In genomic region chr21:34526618-34527290, GRCh38 we compare ENCODE assay signal across 8 cellular contexts. TPM values are rescaled to one million over a fixed set of nuclear protein-coding genes. Genes with fewer than 3 reads are reported as not detected.
DNase-seq lines count a peak whose midpoint lies in the region; ATAC-seq and TF ChIP-seq lines count a peak whose summit lies in the region.

No MANE protein-coding gene starts in this region.

- H3K27ac Mint-ChIP-seq in Calu3 (ENCODE audit: unreplicated experiment), result peak overlapping the region; percentile 78

- no peak overlapping the region for H3K27ac ChIP-seq in effector memory CD4-positive, alpha-beta T cell (ENCODE audit: insufficient read depth, low read length, poor library complexity, severe bottlenecking)
- H3K27ac ChIP-seq in lung (ENCODE audit: low read depth in 1 of 2, low read length in 1 of 2), result peak overlapping the region; percentile 91 to 96

- DNase-seq in Calu3 (peak; percentile 71), lung (ENCODE audit: low spot score) (peak; percentile 78), NCI-H1436 treated with DMSO at 0.1 percent for 48 hours (lab: John Stamatoyannopoulos, UW) (no peak)
- DNase-seq in effector memory CD4-positive, alpha-beta T cell, result no peak
- DNase-seq in stimulated activated CD4-positive, alpha-beta T cell treated with anti-CD3 and anti-CD28 coated beads, TNF-alpha, amount 100 ng/mL, for 24 hours (ENCODE audit: low read depth in 3 of 3), result peak; percentile 16 to 48 (median 29)

- no peaks in the 10 kb centered on the region for H3K4me1 ChIP-seq in effector memory CD4-positive, alpha-beta T cell (ENCODE audit: control insufficient read depth, insufficient read depth, low read length, poor library complexity, severe bottlenecking)
- H3K4me1 ChIP-seq in lung (ENCODE audit: control insufficient read depth in 2 of 2, insufficient read depth in 2 of 2, low read length in 2 of 2), result peaks cover 6 to 14% of the 10 kb centered on the region in 2 donors

- H3K9me3 Mint-ChIP-seq in Calu3 (ENCODE audit: low read depth, unreplicated experiment), result no peaks in the 10 kb centered on the region

- H3K4me3 ChIP-seq in WI38 (ENCODE audit: low read depth, low read length) (peak overlapping the region; percentile 88), lung (peak overlapping the region; percentile 22)
- H3K4me3 ChIP-seq in effector memory CD4-positive, alpha-beta T cell (ENCODE audit: insufficient read depth, low read depth, low read length, poor library complexity, severe bottlenecking), result peak overlapping the region; percentile 33

- TF ChIP-seq CTCF in Calu3 (IDR thresholded peaks at IDR 0.05; ENCODE audit: unreplicated experiment) (no peak), WI38 (IDR thresholded peaks at IDR 0.05; ENCODE audit: low read depth, low read length) (no peak), lung (IDR thresholded peaks at IDR 0.05; ENCODE audit: control extremely low read depth, extremely low read depth) (no peak)

- peak; percentile 70 for ATAC-seq in HG02798 (IDR thresholded peaks at IDR 0.05; ENCODE audit: poor library complexity, unreplicated experiment)
- ATAC-seq in lung (ENCODE audit: insufficient read depth, low FRiP score), result peak; percentile 81
- ATAC-seq in GM21367 (IDR thresholded peaks at IDR 0.05; ENCODE audit: unreplicated experiment), result no peak

- peak overlapping the region; percentile 74 for H3K4me3 Mint-ChIP-seq in Calu3 (ENCODE audit: low read depth, unreplicated experiment)

- intact Hi-C loops in Calu3 (cut with micrococcal nuclease; ENCODE audit: unreplicated experiment), result loop anchor here (2.0 to 5.0 kb wide), 2 partner anchors 18 to 56 kb away; no protein-coding TSS in a partner anchor

- CTCF ChIA-PET in Calu3 (lab: Charles Lee), result interaction anchor here (0.7 to 1.6 kb wide), 6 partner anchors 9 to 1406 kb away, joined by 3 to 24 read pairs (median 4); no protein-coding TSS in a partner anchor

- 10 to 41% methylated on average over 10 of the region's 10 CpGs for WGBS in lung, 2 donors

- peaks cover 20% of the 10 kb centered on the region for H3K4me1 Mint-ChIP-seq in Calu3 (ENCODE audit: low read depth, unreplicated experiment)

- no peaks in the 10 kb centered on the region for H3K9me3 ChIP-seq in effector memory CD4-positive, alpha-beta T cell (ENCODE audit: control insufficient read depth, low read length)
- H3K9me3 ChIP-seq in lung (ENCODE audit: control insufficient read depth in 2 of 2, insufficient read depth in 1 of 2, low read length in 1 of 2), result no peaks in the 10 kb centered on the region

- H3K27me3 ChIP-seq in effector memory CD4-positive, alpha-beta T cell (replicated peaks; ENCODE audit: control insufficient read depth, insufficient read depth, low read length, poor library complexity, severe bottlenecking), result no peaks in the 10 kb centered on the region
- H3K27me3 ChIP-seq in lung (ENCODE audit: control insufficient read depth, insufficient read depth), result no peaks in the 10 kb centered on the region

- peaks cover 48% of the 10 kb centered on the region for H3K36me3 Mint-ChIP-seq in Calu3 (ENCODE audit: insufficient read depth, unreplicated experiment)

- no TSS peak for BruUV-seq in Calu3 (replicated peaks; lab: Mats Ljungman, UMichigan)

- no peaks in the 10 kb centered on the region for H3K27me3 Mint-ChIP-seq in Calu3 (ENCODE audit: unreplicated experiment)

- no peaks in the 10 kb centered on the region for H3K36me3 ChIP-seq in effector memory CD4-positive, alpha-beta T cell (ENCODE audit: control insufficient read depth, insufficient read depth, low read length)
- H3K36me3 ChIP-seq in lung (ENCODE audit: control insufficient read depth in 2 of 2, insufficient read depth in 2 of 2, low read length in 2 of 2), result no peaks in the 10 kb centered on the region

RNA-seq across cellular contexts. Expression of gene KCNE1, which starts 14.7 kb away (rescaled TPM):
- total RNA-seq in Calu3 (2022), result 0.28 TPM in 1 of 2 replicates, not detected in the other
- total RNA-seq in lung, result 10 to 100 TPM in 1 of 2 donors, 1 to 10 TPM in 1; 6.5 to 29.5 TPM
- polyA plus RNA-seq in lung, result 10 to 100 TPM in 1 of 2 donors, 1 to 10 TPM in 1; 5.0 to 23.2 TPM

Comparison
In these comparisons a context has a peak if more than half of its experiments do, and no peak if none do; other contexts are left out.
1. DNase-seq: peak in Calu3 (single experiment), lung (single experiment) and stimulated activated CD4-positive, alpha-beta T cell treated with anti-CD3 and anti-CD28 coated beads, TNF-alpha, amount 100 ng/mL, for 24 hours (3 of 3); none in effector memory CD4-positive, alpha-beta T cell (0 of 3) and NCI-H1436 treated with DMSO at 0.1 percent for 48 hours (single experiment).
2. H3K4me3 ChIP-seq: peak in every context shown above with its lines; median percentile 88 in WI38; 33 in effector memory CD4-positive, alpha-beta T cell; 22 in lung.